In the genomic region with DNA sequence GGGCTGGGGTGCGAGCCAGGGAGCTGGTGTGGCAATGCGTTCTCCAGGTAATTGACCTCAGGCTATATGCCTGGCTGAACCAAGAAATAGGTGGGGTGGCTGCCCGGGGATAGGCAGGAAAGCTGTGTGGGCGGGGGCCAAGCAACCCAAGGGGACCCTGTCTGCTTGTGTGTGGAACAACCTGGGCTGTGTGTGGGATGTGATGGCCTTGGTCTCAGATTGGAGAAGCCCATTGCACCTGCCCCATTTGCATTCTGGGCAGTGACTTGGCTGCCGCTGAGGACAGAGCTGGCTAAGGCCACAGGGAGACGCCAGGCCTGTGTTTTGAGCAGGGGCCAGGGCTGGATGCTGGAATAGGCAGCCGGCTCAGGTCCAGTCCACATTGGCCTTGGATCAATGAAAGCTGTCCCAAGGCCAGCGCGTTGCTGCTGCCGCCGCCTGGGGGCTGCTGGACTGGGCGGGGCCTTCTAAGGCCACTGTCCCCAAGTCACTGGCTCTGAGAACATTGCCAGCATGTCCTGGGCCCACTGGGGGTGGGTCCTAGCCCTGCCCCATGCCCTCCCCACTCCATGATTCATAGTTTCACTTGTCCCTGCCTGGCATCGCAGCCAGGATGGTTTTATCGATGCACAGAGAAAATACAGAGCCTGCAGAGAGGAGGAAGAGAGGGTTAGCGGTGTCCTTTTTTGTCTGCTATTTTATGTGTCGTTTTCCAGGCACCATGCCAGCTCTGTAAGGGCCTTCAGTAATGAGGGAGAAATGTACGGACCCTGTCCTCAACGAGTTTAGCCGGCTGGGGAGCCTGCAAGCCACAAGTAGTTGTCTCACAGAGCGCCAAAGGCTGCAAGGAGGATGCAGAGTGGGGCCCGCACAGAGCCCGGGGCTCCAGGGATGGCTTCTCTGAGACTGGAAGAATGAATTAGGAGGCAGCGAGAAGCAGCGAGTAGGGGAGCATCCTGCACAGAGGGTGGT, we compare ENCODE assay signal across 10 cellular contexts. TPM values are rescaled to one million over a fixed set of nuclear protein-coding genes. Genes with fewer than 3 reads are reported as not detected.
DNase-seq lines count a peak whose midpoint lies in the region; ATAC-seq and TF ChIP-seq lines count a peak whose summit lies in the region.
"Had no signal": no experiment of that assay in that cellular context is flagged by ENCODE, and none has a peak within 500 bp of the region (broad histone marks: within the 10 kb centered on the region; RNA-seq: fewer than 3 reads in every experiment).

No MANE protein-coding gene starts in this region.

- no peaks in the 10 kb centered on the region for H3K36me3 Mint-ChIP-seq in glutamatergic neuron (ENCODE audit: unreplicated experiment)

- TF ChIP-seq CTCF in LNCaP clone FGC (IDR thresholded peaks at IDR 0.05; ENCODE audit: control insufficient read depth, extremely low read depth, insufficient read depth) (peak; percentile 16), hepatocyte (IDR thresholded peaks at IDR 0.05; ENCODE audit: poor library complexity) (no peak), sigmoid colon (IDR thresholded peaks at IDR 0.05) (peak in 2 of 4 experiments; percentile 13 to 39), glutamatergic neuron (IDR thresholded peaks at IDR 0.05; ENCODE audit: partially characterized antibody, unreplicated experiment) (no peak)

- H3K4me1 Mint-ChIP-seq in glutamatergic neuron (ENCODE audit: low read depth, unreplicated experiment), result peaks cover 5% of the 10 kb centered on the region

- H3K4me1 ChIP-seq in adipocyte (ENCODE audit: control insufficient read depth, insufficient read depth, low read length) (peaks cover 9% of the 10 kb centered on the region), hepatocyte (ENCODE audit: insufficient read depth) (peaks cover 3% of the 10 kb centered on the region), sigmoid colon (peaks cover 0 to 45% (median 39%) of the 10 kb centered on the region in 4 donors), GM23248 (ENCODE audit: insufficient read depth) (no peaks in the 10 kb centered on the region)

- H3K9me2 ChIP-seq in hepatocyte (replicated peaks; ENCODE audit: insufficient read depth) (no peaks in the 10 kb centered on the region), GM23248 (ENCODE audit: insufficient read depth) (no peaks in the 10 kb centered on the region)

- DNase-seq in LNCaP clone FGC (ENCODE audit: low read depth) (peak; percentile 76), adipocyte (ENCODE audit: low read depth) (no peak), hepatocyte (ENCODE audit: low spot score) (peak; percentile 48), sigmoid colon (peak; percentile 92), GM23248 (no peak), glutamatergic neuron (no peak), NCI-H526 treated with DMSO at 0.1 percent for 48 hours (lab: John Stamatoyannopoulos, UW) (no peak)
- DNase-seq: EL had no signal

- H3K27ac ChIP-seq in hepatocyte, result peak overlapping the region; percentile 27
- H3K27ac ChIP-seq in sigmoid colon, result peak overlapping the region; percentile 76 to 86 (median 82)
- no peak overlapping the region for H3K27ac ChIP-seq in GM23248
- H3K27ac ChIP-seq: HL-60 had no signal

- H3K9me3 ChIP-seq in adipocyte (ENCODE audit: control insufficient read depth, low read length) (peaks cover 4% of the 10 kb centered on the region), hepatocyte (ENCODE audit: low read depth) (no peaks in the 10 kb centered on the region), sigmoid colon (no peaks in the 10 kb centered on the region), GM23248 (ENCODE audit: low read depth) (no peaks in the 10 kb centered on the region)

- no peaks in the 10 kb centered on the region for H3F3A ChIP-seq in GM23248 (ENCODE audit: insufficient read depth)

- TF ChIP-seq POLR2A in sigmoid colon (IDR thresholded peaks at IDR 0.05), result no peak

- TF ChIP-seq EP300 in sigmoid colon (IDR thresholded peaks at IDR 0.05), result peak in 2 of 4 donors; percentile 65 to 66

- peaks cover 25% of the 10 kb centered on the region for H3K27me3 ChIP-seq in adipocyte (replicated peaks; ENCODE audit: control insufficient read depth, insufficient read depth, low read length)
- H3K27me3 ChIP-seq in hepatocyte, result no peaks in the 10 kb centered on the region
- H3K27me3 ChIP-seq in sigmoid colon, result no peaks in the 10 kb centered on the region
- no peaks in the 10 kb centered on the region for H3K27me3 ChIP-seq in GM23248 (replicated peaks; ENCODE audit: insufficient read depth)

- no peak overlapping the region for H3K4me3 Mint-ChIP-seq in glutamatergic neuron (ENCODE audit: unreplicated experiment)

- no peak overlapping the region for H3K9ac ChIP-seq in adipocyte (ENCODE audit: low read length)
- H3K9ac ChIP-seq in GM23248, result no peak overlapping the region

- no peaks in the 10 kb centered on the region for H3K27me3 Mint-ChIP-seq in glutamatergic neuron (ENCODE audit: unreplicated experiment)

- WGBS in hepatocyte (ENCODE audit: low lambda C conversion rate, missing lambda C conversion rate), result 71% methylated on average over 24 of the region's 24 CpGs
- 63 to 79% methylated on average over 24 of the region's 24 CpGs for WGBS in sigmoid colon, 2 donors
- WGBS in GM23248 (ENCODE audit: low coverage in 1 of 2, low lambda C conversion rate in 2 of 2, missing lambda C conversion rate in 2 of 2), 2 experiments, result 23 to 28% methylated on average over 20 to 23 of the region's 24 CpGs

- H3K4me2 ChIP-seq in hepatocyte, result peak overlapping the region; percentile 46
- H3K4me2 ChIP-seq in GM23248 (ENCODE audit: unreplicated experiment), result no peak overlapping the region

- intact Hi-C loops in sigmoid colon (cut with DNase I), result loop anchor here (2.0 to 10.0 kb wide), 4 partner anchors 35 to 153 kb away; a partner anchor contains a TSS

- no peaks in the 10 kb centered on the region for H3K79me2 ChIP-seq in hepatocyte
- H3K79me2 ChIP-seq in GM23248 (ENCODE audit: insufficient read depth), result no peaks in the 10 kb centered on the region

- no peak for ATAC-seq in GM18511 (IDR thresholded peaks at IDR 0.05; ENCODE audit: unreplicated experiment)

- no peaks in the 10 kb centered on the region for H4K20me1 ChIP-seq in hepatocyte (ENCODE audit: insufficient read depth, poor library complexity, severe bottlenecking)
- H4K20me1 ChIP-seq in GM23248 (ENCODE audit: insufficient read depth), result no peaks in the 10 kb centered on the region

- H3K27ac Mint-ChIP-seq in glutamatergic neuron (ENCODE audit: unreplicated experiment), result no peak overlapping the region

- peak overlapping the region; percentile 35 for H3K4me3 ChIP-seq in LNCaP clone FGC (ENCODE audit: low read depth, low read length)
- peak overlapping the region; percentile 57 for H3K4me3 ChIP-seq in adipocyte (ENCODE audit: low read length)
- H3K4me3 ChIP-seq in hepatocyte, result no peak overlapping the region
- peak overlapping the region in 2 of 4 donors; percentile 7 to 22 for H3K4me3 ChIP-seq in sigmoid colon
- no peak overlapping the region for H3K4me3 ChIP-seq in GM23248

- H3K36me3 ChIP-seq in adipocyte (ENCODE audit: control insufficient read depth, insufficient read depth, low read length, severe bottlenecking) (no peaks in the 10 kb centered on the region), hepatocyte (replicated peaks; ENCODE audit: insufficient read depth, low read depth) (no peaks in the 10 kb centered on the region), sigmoid colon (no peaks in the 10 kb centered on the region), GM23248 (ENCODE audit: low read depth) (no peaks in the 10 kb centered on the region)

- H2AFZ ChIP-seq in hepatocyte (no peak overlapping the region), GM23248 (no peak overlapping the region)

- in situ Hi-C loops in GM23248 (cut with MboI), result no loop called here

- peaks cover 3% of the 10 kb centered on the region for H3K9me3 Mint-ChIP-seq in glutamatergic neuron (ENCODE audit: unreplicated experiment)

RNA-seq across cellular contexts. Expression of a gene that starts 43.9 kb away (rescaled TPM):
- total RNA-seq in hepatocyte (4.1 and 5.9 TPM in 2 replicates), sigmoid colon (10 to 100 TPM in 3 of 4 donors, 1 to 10 TPM in 1; 6.7 to 18.0 (median 11.5) TPM), glutamatergic neuron (ENCODE audit: unreplicated experiment) (31.3 TPM)
- polyA plus RNA-seq in hepatocyte (23.0 and 26.3 TPM in 2 replicates), sigmoid colon (1 to 10 TPM in 2 of 3 donors, under 1 TPM in 1; under 0.01 to 2.8 (median 1.5) TPM), GM23248 (2016; fragmentation: Nextera tagmentation; extraction: Ambion mirVana) (not detected in 2 replicates)
- not detected in 2 replicates for total RNA-seq in GM23248 (2014; rRNA removed; shearing (Covaris generic))

Comparison
In these comparisons a context has a peak if more than half of its experiments do, and no peak if none do; other contexts are left out.
1. DNase-seq: peak in LNCaP clone FGC (single experiment), hepatocyte (single experiment) and sigmoid colon (single experiment); none in adipocyte (single experiment), GM23248 (single experiment), glutamatergic neuron (single experiment) and NCI-H526 treated with DMSO at 0.1 percent for 48 hours (single experiment).
2. H3K4me3 ChIP-seq: peak in LNCaP clone FGC (single experiment) and adipocyte (single experiment); none in hepatocyte (single experiment) and GM23248 (single experiment).